Comparison of ENCODE assay signal across 16 cellular contexts in the genomic region with DNA sequence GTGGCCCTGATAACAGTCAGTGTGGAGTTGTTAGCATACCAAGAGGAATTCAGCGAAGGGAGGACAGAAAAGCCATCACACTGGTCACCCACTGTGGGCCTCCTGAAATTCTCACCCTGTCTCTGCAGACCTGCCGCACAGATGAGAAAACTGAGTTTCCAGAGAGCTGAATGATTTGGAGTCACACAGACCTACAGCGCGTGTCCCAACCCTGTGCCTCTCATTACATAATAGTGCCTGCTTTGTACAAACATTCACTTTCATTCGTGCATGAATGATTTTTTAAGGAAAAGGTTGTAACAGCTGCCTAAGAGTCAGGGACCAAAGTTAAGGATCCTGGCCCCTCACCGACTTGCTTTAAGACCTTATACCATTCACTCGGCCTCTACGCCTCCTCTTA.
DNase-seq lines count a peak whose midpoint lies in the region; TF ChIP-seq lines count a peak whose summit lies in the region.
"Had no signal": no experiment of that assay in that cellular context is flagged by ENCODE, and none has a peak within 500 bp of the region (broad histone marks: within the 10 kb centered on the region; RNA-seq: fewer than 3 reads in every experiment).

No MANE protein-coding gene starts in this region.

- H3K27ac ChIP-seq in fibroblast of lung (ENCODE audit: insufficient read depth, low read length): peak overlapping the region; percentile 60
- H3K27ac ChIP-seq in osteoblast (ENCODE audit: low read depth, low read length): peak overlapping the region; percentile 91
- peak overlapping the region; percentile 77 to 79 for H3K27ac ChIP-seq in tibial artery
- H3K27ac ChIP-seq: parathyroid adenoma had no signal

- TF ChIP-seq CTCF in fibroblast of lung (conservative IDR thresholded peaks at IDR 0.05 in 1 of 2, IDR thresholded peaks at IDR 0.05 in 1 of 2; ENCODE audit: low read depth in 1 of 2, low read length in 2 of 2): no peak
- no peak for TF ChIP-seq CTCF in osteoblast (IDR thresholded peaks at IDR 0.05; ENCODE audit: extremely low read depth, low read depth, low read length)
- no peak for TF ChIP-seq CTCF in tibial artery (IDR thresholded peaks at IDR 0.05)

- H3K4me2 ChIP-seq in fibroblast of lung (ENCODE audit: extremely low read depth, insufficient read depth, low read length) (no peak overlapping the region), osteoblast (ENCODE audit: insufficient read depth, low read length) (no peak overlapping the region)

- H3K4me1 ChIP-seq in fibroblast of lung (ENCODE audit: control insufficient read depth, extremely low read depth, insufficient read depth, low read length): peaks cover 13% of the 10 kb centered on the region
- peaks cover 35% of the 10 kb centered on the region for H3K4me1 ChIP-seq in osteoblast (ENCODE audit: insufficient read depth, low read length)
- peaks cover 7 to 61% (median 31%) of the 10 kb centered on the region in 4 donors for H3K4me1 ChIP-seq in tibial artery
- H3K4me1 ChIP-seq: parathyroid adenoma had no signal

- H3K36me3 ChIP-seq in fibroblast of lung (ENCODE audit: control insufficient read depth, insufficient read depth, low read length): no peaks in the 10 kb centered on the region
- H3K36me3 ChIP-seq in osteoblast (ENCODE audit: insufficient read depth, low read length): no peaks in the 10 kb centered on the region
- no peaks in the 10 kb centered on the region for H3K36me3 ChIP-seq in tibial artery

- H4K20me1 ChIP-seq in fibroblast of lung (ENCODE audit: control insufficient read depth, extremely low read depth, insufficient read depth, low read length) (no peaks in the 10 kb centered on the region), osteoblast (ENCODE audit: insufficient read depth, low read length) (no peaks in the 10 kb centered on the region)

- DNase-seq in NCI-H345 treated with DMSO at 0.1 percent for 48 hours (lab: John Stamatoyannopoulos, UW; ENCODE audit: unreplicated experiment): peak; percentile 7
- DNase-seq in fibroblast of lung (ENCODE audit: low read depth in 2 of 2): peak in 1 of 2 donors; percentile 46
- DNase-seq in osteoblast (ENCODE audit: insufficient read length, low spot score, missing footprints): no peak
- DNase-seq in tibial artery: no peak
- DNase-seq in iPS-NIHi11 (ENCODE audit: low spot score): no peak
- DNase-seq in DMS153 treated with DMSO at 0.1 percent for 48 hours (lab: John Stamatoyannopoulos, UW; ENCODE audit: unreplicated experiment): no peak
- no peak for DNase-seq in inferior parietal cortex (ENCODE audit: extremely low spot score)
- DNase-seq: activated CD4-positive, CD25-positive, alpha-beta regulatory T cell; endodermal cell; left colon; MM.1S; NCI-H187 treated with DMSO at 0.1 percent for 48 hours; NCI-H510A treated with DMSO at 0.1 percent for 48 hours; SIG-M5; T-helper 17 cell had no signal

- no peak overlapping the region for H3K9ac ChIP-seq in fibroblast of lung (ENCODE audit: insufficient read depth, low read length)
- H3K9ac ChIP-seq: parathyroid adenoma had no signal

- no peaks in the 10 kb centered on the region for H3K79me2 ChIP-seq in fibroblast of lung (ENCODE audit: control insufficient read depth, insufficient read depth, low read length)
- H3K79me2 ChIP-seq in osteoblast (ENCODE audit: insufficient read depth, low read length): no peaks in the 10 kb centered on the region
- H3K79me2 ChIP-seq: parathyroid adenoma had no signal

- H3K4me3 ChIP-seq in fibroblast of lung (replicated peaks in 1 of 4; ENCODE audit: control extremely low read depth in 1 of 4, insufficient read depth in 1 of 4, low read depth in 3 of 4, low read length in 4 of 4) (no peak overlapping the region), osteoblast (ENCODE audit: insufficient read depth, low read length) (no peak overlapping the region), tibial artery (no peak overlapping the region)

- H3K27me3 ChIP-seq in fibroblast of lung (ENCODE audit: control insufficient read depth, insufficient read depth, low read length): no peaks in the 10 kb centered on the region
- H3K27me3 ChIP-seq in osteoblast (ENCODE audit: insufficient read depth, low read length): no peaks in the 10 kb centered on the region
- H3K27me3 ChIP-seq in tibial artery: no peaks in the 10 kb centered on the region

- intact Hi-C loops in tibial artery (cut with DNase I; ENCODE audit: low total_unique reads): no loop called here

- no peak overlapping the region for H2AFZ ChIP-seq in fibroblast of lung (ENCODE audit: low read length)
- peak overlapping the region; percentile 5 for H2AFZ ChIP-seq in osteoblast (ENCODE audit: low read length)
- H2AFZ ChIP-seq: parathyroid adenoma had no signal

- H3K9me3 ChIP-seq in fibroblast of lung (ENCODE audit: control insufficient read depth, insufficient read depth, low read depth, low read length) (no peaks in the 10 kb centered on the region), osteoblast (ENCODE audit: low read depth, low read length) (no peaks in the 10 kb centered on the region), tibial artery (no peaks in the 10 kb centered on the region)
